Comparison of ENCODE assay signal across 1 cellular context in genomic region chr2:232633413-232634318, GRCh38.
TF ChIP-seq lines count a peak whose summit lies in the region.

Gene EFHD1, plus strand, starts transcription at chr2:232633604. Its CDS starts 101 bp downstream, at chr2:232633705.

TF ChIP-seq in WTC11, 78 proteins besides CTCF, POLR2A, EP300 and RAD21 (continued from another document):
- TF ChIP-seq AFF4 (CRISPR knock-in tag; IDR thresholded peaks at IDR 0.05; ENCODE audit: borderline replicate concordance) (peak; percentile 95), SMAD4 (CRISPR knock-in tag; IDR thresholded peaks at IDR 0.05) (peak; percentile 86; the same call in 1 of the 2 replicates), PREB (CRISPR knock-in tag; IDR thresholded peaks at IDR 0.05; ENCODE audit: borderline replicate concordance) (peak; percentile 95), ZNF512 (CRISPR knock-in tag; IDR thresholded peaks at IDR 0.05; ENCODE audit: borderline replicate concordance) (0 out of 2 replicates have a peak, but pooled peaks have one; percentile 74), ZNF423 (CRISPR knock-in tag; IDR thresholded peaks at IDR 0.05) (no peak), FOXP4 (CRISPR knock-in tag; IDR thresholded peaks at IDR 0.05) (peak; percentile 99), JUN (CRISPR knock-in tag; IDR thresholded peaks at IDR 0.05) (peak; percentile 98), ATF2 (CRISPR knock-in tag; IDR thresholded peaks at IDR 0.05; ENCODE audit: borderline replicate concordance, low read depth) (peak; percentile 94), ZNF121 (CRISPR knock-in tag; IDR thresholded peaks at IDR 0.05) (peak; percentile 93), SOX15 (CRISPR knock-in tag; IDR thresholded peaks at IDR 0.05) (no peak), JAZF1 (CRISPR knock-in tag; IDR thresholded peaks at IDR 0.05) (no peak), ZNF532 (CRISPR knock-in tag; IDR thresholded peaks at IDR 0.05; ENCODE audit: borderline replicate concordance) (no peak), MYBL2 (CRISPR knock-in tag; IDR thresholded peaks at IDR 0.05) (peak; percentile 97), ATF6 (CRISPR knock-in tag; IDR thresholded peaks at IDR 0.05) (peak; percentile 82; the same call in 1 of the 2 replicates), ZBTB21 (CRISPR knock-in tag; IDR thresholded peaks at IDR 0.05; ENCODE audit: borderline replicate concordance) (peak; percentile 94), E2F5 (CRISPR knock-in tag; IDR thresholded peaks at IDR 0.05) (peak; percentile 98; the same call in 1 of the 2 replicates), E2F4 (CRISPR knock-in tag; IDR thresholded peaks at IDR 0.05; ENCODE audit: borderline replicate concordance, low read depth) (peak; percentile 95), USF1 (CRISPR knock-in tag; IDR thresholded peaks at IDR 0.05) (peak; percentile 83)
